Comparison of ENCODE assay signal across 21 cellular contexts in the genomic region with DNA sequence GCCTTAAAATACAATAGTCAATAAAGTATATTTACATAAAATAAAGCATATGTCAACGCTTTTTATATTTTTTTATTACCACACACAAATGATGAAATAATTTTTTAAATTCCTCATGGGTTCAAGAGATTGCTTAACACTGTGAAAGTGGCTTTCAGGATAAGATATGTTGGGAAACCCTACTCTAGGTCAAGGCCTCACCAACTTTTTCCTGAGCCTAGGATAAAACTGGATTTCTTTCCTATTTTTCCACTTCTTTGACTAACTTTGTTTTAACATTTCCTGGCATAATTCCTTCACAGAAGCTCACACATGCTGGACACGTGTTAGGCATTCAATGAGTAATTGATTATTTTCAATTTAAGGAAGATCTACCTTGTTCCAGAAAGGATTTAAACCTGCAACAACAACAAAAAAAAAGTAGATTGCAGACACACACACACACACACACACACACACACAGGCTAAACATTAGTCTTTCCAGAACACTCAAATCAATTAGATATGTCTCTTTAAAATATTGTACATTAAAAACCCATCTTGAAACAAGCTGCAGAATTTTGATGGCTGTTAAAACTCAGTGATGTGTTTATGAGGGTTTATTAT. TPM values are rescaled to one million over a fixed set of nuclear protein-coding genes. Genes with fewer than 3 reads are reported as not detected.
"Had no signal": no experiment of that assay in that cellular context is flagged by ENCODE, and none has a peak within 500 bp of the region (broad histone marks: within the 10 kb centered on the region; RNA-seq: fewer than 3 reads in every experiment).

No MANE protein-coding gene starts in this region.

- H3K27ac ChIP-seq: cardiac muscle cell, esophagus muscularis mucosa, gastroesophageal sphincter, SK-N-MC, skin epidermis, suprapubic skin had no signal

- DNase-seq: activated CD4-positive, alpha-beta T cell treated with anti-CD3 and anti-CD28 coated beads, Interleukin-2, amount 50 U/mL, for 4 hours; activated CD4-positive, CD25-positive, alpha-beta regulatory T cell treated with anti-CD3 and anti-CD28 coated beads, Interleukin-2, amount 50 U/mL, for 72 hours; activated naive CD4-positive, alpha-beta T cell treated with anti-CD3 and anti-CD28 coated beads for 36 hours; activated naive CD8-positive, alpha-beta T cell treated with anti-CD3 and anti-CD28 coated beads, Interleukin-2, amount 50 U/mL, for 24 hours; activated T-cell treated with anti-CD3 and anti-CD28 coated beads for 4 hours; left cardiac atrium; midbrain; retina; stimulated activated CD4-positive, alpha-beta T cell treated with anti-CD3 and anti-CD28 coated beads, Interleukin-4, amount 100 ng/mL, for 4 hours; stimulated activated CD8-positive, alpha-beta memory T cell treated with anti-CD3 and anti-CD28 coated beads, Interleukin-4, amount 100 ng/mL, for 48 hours; stimulated activated naive CD4-positive, alpha-beta T cell treated with Interleukin-2 at 50 U/mL for 16 hours; T-helper 9 cell had no signal

- H3K27me3 ChIP-seq: cardiac muscle cell, esophagus muscularis mucosa, gastroesophageal sphincter, suprapubic skin had no signal

- H3K9me3 ChIP-seq: esophagus muscularis mucosa, gastroesophageal sphincter, suprapubic skin had no signal

- H3K36me3 ChIP-seq: cardiac muscle cell, esophagus muscularis mucosa, gastroesophageal sphincter, suprapubic skin had no signal

- H3K4me1 ChIP-seq: esophagus muscularis mucosa, gastroesophageal sphincter, suprapubic skin had no signal

- H3K4me3 ChIP-seq: cardiac muscle cell, esophagus muscularis mucosa, gastroesophageal sphincter, lung, SK-N-MC, skin epidermis, suprapubic skin had no signal

RNA-seq across cellular contexts. Expression of gene KLB, which starts 9.1 kb away (rescaled TPM):
- total RNA-seq: activated naive CD4-positive, alpha-beta T cell treated with anti-CD3 and anti-CD28 coated beads for 36 hours; activated T-helper 17 cell treated with anti-CD3 and anti-CD28 coated beads, Interleukin-2, amount 50 U/mL, for 72 hours; astrocyte; cardiac muscle cell had no signal
